In genomic region chr1:151829352-151830046, GRCh38 we compare ENCODE assay signal across 11 cellular contexts.
DNase-seq lines count a peak whose midpoint lies in the region; ATAC-seq and TF ChIP-seq lines count a peak whose summit lies in the region.
"Had no signal": no experiment of that assay in that cellular context is flagged by ENCODE, and none has a peak within 500 bp of the region (broad histone marks: within the 10 kb centered on the region; RNA-seq: fewer than 3 reads in every experiment).

No MANE protein-coding gene starts in this region.

- CTCF ChIA-PET in GM10248 (lab: Yijun Ruan, JAX) = interaction anchor here (1.1 to 1.4 kb wide), 2 partner anchors 8 to 136 kb away, joined by 3 to 4 read pairs; no protein-coding TSS in a partner anchor

- TF ChIP-seq CTCF in VCaP (conservative IDR thresholded peaks at IDR 0.05) = no peak
- TF ChIP-seq CTCF in GM10248 (IDR thresholded peaks at IDR 0.05; ENCODE audit: control extremely low read depth, extremely low read depth, low read depth, missing control alignments) = no peak

- no peaks in the 10 kb centered on the region for H3K27me3 ChIP-seq in iPS-15b (ENCODE audit: control insufficient read depth, insufficient read depth, low read length)

- H3K9me3 Mint-ChIP-seq in activated T-cell treated with anti-CD3 and anti-CD28 coated beads, Interleukin-2, amount 50 U/mL, for 24 hours = no peaks in the 10 kb centered on the region
- no peaks in the 10 kb centered on the region for H3K9me3 Mint-ChIP-seq in stimulated activated naive B cell treated with anti-CD40 and anti-IgM and Interleukin-4, amounts not matched to agents 10 μg/mL and 1 μg/mL and 100 μg/mL, for 72 hours

- H3K27me3 Mint-ChIP-seq in activated T-cell treated with anti-CD3 and anti-CD28 coated beads, Interleukin-2, amount 50 U/mL, for 24 hours = no peaks in the 10 kb centered on the region
- H3K27me3 Mint-ChIP-seq in stimulated activated naive B cell treated with anti-CD40 and anti-IgM and Interleukin-4, amounts not matched to agents 10 μg/mL and 1 μg/mL and 100 μg/mL, for 72 hours = peaks cover 24 to 38% of the 10 kb centered on the region in 2 donors

- peaks cover 30% of the 10 kb centered on the region for H3K4me1 ChIP-seq in iPS-15b (ENCODE audit: control insufficient read depth, insufficient read depth, low read length)

- peak overlapping the region; percentile 35 for H3K4me3 ChIP-seq in iPS-15b (ENCODE audit: low read depth, low read length)

- no peak overlapping the region for H3K9ac ChIP-seq in iPS-15b (ENCODE audit: low read depth, low read length)

- H3K4me1 Mint-ChIP-seq in activated T-cell treated with anti-CD3 and anti-CD28 coated beads, Interleukin-2, amount 50 U/mL, for 24 hours (ENCODE audit: low read depth) = peaks cover 84% of the 10 kb centered on the region
- peaks cover 22 to 37% of the 10 kb centered on the region in 2 donors for H3K4me1 Mint-ChIP-seq in stimulated activated naive B cell treated with anti-CD40 and anti-IgM and Interleukin-4, amounts not matched to agents 10 μg/mL and 1 μg/mL and 100 μg/mL, for 72 hours

- peak overlapping the region; percentile 53 for H3K27ac Mint-ChIP-seq in activated T-cell treated with anti-CD3 and anti-CD28 coated beads, Interleukin-2, amount 50 U/mL, for 24 hours
- peak overlapping the region; percentile 6 for H3K27ac Mint-ChIP-seq in stimulated activated naive B cell treated with anti-CD40 and anti-IgM and Interleukin-4, amounts not matched to agents 10 μg/mL and 1 μg/mL and 100 μg/mL, for 72 hours

- peak overlapping the region; percentile 99 for H3K27ac ChIP-seq in VCaP
- H3K27ac ChIP-seq: neutrophil had no signal

- H3K9me3 ChIP-seq in iPS-15b (ENCODE audit: control insufficient read depth, insufficient read depth, low read length) = no peaks in the 10 kb centered on the region
- H3K9me3 ChIP-seq: neutrophil had no signal

- POLR2A ChIA-PET in GM10248 (lab: Yijun Ruan, JAX) = no interaction called here

- H3K36me3 ChIP-seq in iPS-15b (ENCODE audit: control insufficient read depth, insufficient read depth, low read length) = no peaks in the 10 kb centered on the region
- H3K36me3 ChIP-seq: neutrophil had no signal

- ATAC-seq in stimulated activated naive B cell treated with anti-CD40 and anti-IgM and Interleukin-4, amounts not matched to agents 10 μg/mL and 1 μg/mL and 100 μg/mL, for 72 hours (replicated peaks) = no peak
- ATAC-seq in HG03571 (IDR thresholded peaks at IDR 0.05; ENCODE audit: unreplicated experiment) = no peak

- no peaks in the 10 kb centered on the region for H3K36me3 Mint-ChIP-seq in activated T-cell treated with anti-CD3 and anti-CD28 coated beads, Interleukin-2, amount 50 U/mL, for 24 hours (ENCODE audit: low read depth)
- H3K36me3 Mint-ChIP-seq in stimulated activated naive B cell treated with anti-CD40 and anti-IgM and Interleukin-4, amounts not matched to agents 10 μg/mL and 1 μg/mL and 100 μg/mL, for 72 hours = no peaks in the 10 kb centered on the region

- DNase-seq in activated T-cell treated with anti-CD3 and anti-CD28 coated beads, Interleukin-2, amount 50 U/mL, for 24 hours = no peak
- no peak for DNase-seq in activated T-cell treated with anti-CD3 and anti-CD28 coated beads, Interleukin-2, amount 50 U/mL, for 1 hour
- DNase-seq in stimulated activated naive B cell treated with anti-CD40 and anti-IgM and Interleukin-4, amounts not matched to agents 10 μg/mL and 1 μg/mL and 100 μg/mL, for 72 hours = no peak
- DNase-seq in GM10248 (ENCODE audit: extremely low spot score) (no peak), SHP77 treated with DMSO at 0.1 percent for 48 hours (lab: John Stamatoyannopoulos, UW) (no peak)
- DNase-seq: NCI-H82, SW 1271 had no signal

- H3K4me3 Mint-ChIP-seq in activated T-cell treated with anti-CD3 and anti-CD28 coated beads, Interleukin-2, amount 50 U/mL, for 24 hours = peak overlapping the region; percentile 23
- H3K4me3 Mint-ChIP-seq in stimulated activated naive B cell treated with anti-CD40 and anti-IgM and Interleukin-4, amounts not matched to agents 10 μg/mL and 1 μg/mL and 100 μg/mL, for 72 hours = peak overlapping the region in 1 of 2 donors; percentile 1
